ENCODE assay signal across 19 cellular contexts in genomic region chr1:8678688-8679410, GRCh38.
A peak's percentile ranks its signal among the peaks of the same experiment; 100 is the strongest.
DNase-seq lines count a peak whose midpoint lies in the region; ATAC-seq and TF ChIP-seq lines count a peak whose summit lies in the region.
"Had no signal": no experiment of that assay in that cellular context is flagged by ENCODE, and none has a peak within 500 bp of the region (broad histone marks: within the 10 kb centered on the region; RNA-seq: fewer than 3 reads in every experiment).

No MANE protein-coding gene starts in this region.

- DNase-seq in EH (ENCODE audit: low read depth) (peak; percentile 14), Panc1 (ENCODE audit: low read depth, low spot score) (no peak), brain microvascular endothelial cell (no peak), CD14-positive monocyte (ENCODE audit: low spot score) (no peak), mesenteric fat pad (ENCODE audit: low spot score) (no peak), AG20443 (ENCODE audit: low spot score) (no peak)
- DNase-seq: activated CD4-positive, alpha-beta memory T cell treated with anti-CD3 and anti-CD28 coated beads, Interleukin-2, amount 10 ng/mL, durations not matched to agents 7 days and 5 days; activated CD4-positive, CD25-positive, alpha-beta regulatory T cell treated with anti-CD3 and anti-CD28 coated beads, Interleukin-2, amount 50 U/mL, for 72 hours; activated gamma-delta T cell; left ventricle myocardium superior; naive thymus-derived CD8-positive, alpha-beta T cell; NCI-H1417 treated with DMSO at 0.1 percent for 48 hours; NCI-H345; NCI-H774; ovary; RPMI8226; stimulated activated CD4-positive, alpha-beta T cell treated with anti-CD3 and anti-CD28 coated beads, Interleukin-2, amount 100 ng/mL, for 48 hours had no signal

- peaks cover 9% of the 10 kb centered on the region for H3K4me1 Mint-ChIP-seq in CD14-positive monocyte

- no peaks in the 10 kb centered on the region for H3K36me3 ChIP-seq in Panc1 (ENCODE audit: control insufficient read depth, insufficient read depth, low read length)
- no peaks in the 10 kb centered on the region for H3K36me3 ChIP-seq in brain microvascular endothelial cell (replicated peaks)
- H3K36me3 ChIP-seq in parathyroid adenoma (ENCODE audit: control insufficient read depth, insufficient read depth, low read length), result no peaks in the 10 kb centered on the region
- H3K36me3 ChIP-seq: ovary, SJSA1 had no signal

- no peak overlapping the region for H3K27ac Mint-ChIP-seq in CD14-positive monocyte
- H3K27ac Mint-ChIP-seq: activated CD4-positive, alpha-beta memory T cell treated with anti-CD3 and anti-CD28 coated beads, Interleukin-2, amount 10 ng/mL, durations not matched to agents 7 days and 5 days; naive thymus-derived CD8-positive, alpha-beta T cell had no signal

- ATAC-seq in Panc1, result 0 out of 2 replicates have a peak, but pooled peaks have one; percentile 8
- ATAC-seq: naive thymus-derived CD8-positive, alpha-beta T cell had no signal

- H3K4me1 ChIP-seq in Panc1 (ENCODE audit: control insufficient read depth, insufficient read depth, low read length) (peaks cover 60% of the 10 kb centered on the region), parathyroid adenoma (peaks cover 11% of the 10 kb centered on the region)

- H3K4me2 ChIP-seq in parathyroid adenoma (ENCODE audit: low read length), result no peak overlapping the region

- intact Hi-C loops in Panc1 (cut with micrococcal nuclease; ENCODE audit: unreplicated experiment), result no loop called here
- intact Hi-C loops in CD14-positive monocyte (cut with micrococcal nuclease), result no loop called here

- in situ Hi-C loops in Panc1 (cut with HindIII; ENCODE audit: low pct_unique_long_range_greater_than_20kb, low sequenced_read_pairs) (no loop called here), brain microvascular endothelial cell (cut with HindIII; ENCODE audit: low pct_ligation_motif_present, low sequenced_read_pairs) (no loop called here)

- no peaks in the 10 kb centered on the region for H3K27me3 ChIP-seq in Panc1 (ENCODE audit: control insufficient read depth, insufficient read depth, low read length)
- H3K27me3 ChIP-seq in brain microvascular endothelial cell (replicated peaks), result no peaks in the 10 kb centered on the region
- H3K27me3 ChIP-seq in parathyroid adenoma (ENCODE audit: control insufficient read depth, insufficient read depth, low read length), result no peaks in the 10 kb centered on the region
- H3K27me3 ChIP-seq: ovary, SJSA1 had no signal

- no TSS peak for BruUV-seq in Panc1 (replicated peaks; lab: Mats Ljungman, UMichigan)

- CTCF ChIA-PET in Panc1 (lab: Charles Lee), result no interaction called here

- no peak for TF ChIP-seq CTCF in Panc1 (IDR thresholded peaks at IDR 0.05)
- TF ChIP-seq CTCF in brain microvascular endothelial cell (IDR thresholded peaks at IDR 0.05; ENCODE audit: low read depth, low read length, missing control alignments), result no peak
- no peak for TF ChIP-seq CTCF in parathyroid adenoma (IDR thresholded peaks at IDR 0.05)
- no peak for TF ChIP-seq CTCF in CD14-positive monocyte (IDR thresholded peaks at IDR 0.05)

- H3K9ac ChIP-seq in parathyroid adenoma, result no peak overlapping the region

- POLR2A ChIA-PET in Panc1 (lab: Charles Lee), result no interaction called here

- peaks cover 35% of the 10 kb centered on the region for H3K79me2 ChIP-seq in parathyroid adenoma

- H3K27me3 Mint-ChIP-seq in CD14-positive monocyte (ENCODE audit: low read depth in 3 of 3), result no peaks in the 10 kb centered on the region
- H3K27me3 Mint-ChIP-seq: activated CD4-positive, alpha-beta memory T cell treated with anti-CD3 and anti-CD28 coated beads, Interleukin-2, amount 10 ng/mL, durations not matched to agents 7 days and 5 days; naive thymus-derived CD8-positive, alpha-beta T cell had no signal

- no peak overlapping the region for H3K4me3 ChIP-seq in Panc1 (ENCODE audit: low read depth in 2 of 2, low read length in 2 of 2)
- H3K4me3 ChIP-seq in brain microvascular endothelial cell (ENCODE audit: low read depth, low read length), result no peak overlapping the region
- no peak overlapping the region for H3K4me3 ChIP-seq in parathyroid adenoma (ENCODE audit: low read depth, low read length)
- H3K4me3 ChIP-seq: ovary, SJSA1 had no signal

- H3K9me3 ChIP-seq in Panc1 (ENCODE audit: control insufficient read depth, insufficient read depth, low read depth, low read length), result no peaks in the 10 kb centered on the region
- no peaks in the 10 kb centered on the region for H3K9me3 ChIP-seq in parathyroid adenoma (ENCODE audit: control insufficient read depth, low read length)
- H3K9me3 ChIP-seq: ovary, SJSA1 had no signal

- no peaks in the 10 kb centered on the region for H3K36me3 Mint-ChIP-seq in CD14-positive monocyte

- no peak overlapping the region for H3K4me3 Mint-ChIP-seq in CD14-positive monocyte
- H3K4me3 Mint-ChIP-seq: activated CD4-positive, alpha-beta memory T cell treated with anti-CD3 and anti-CD28 coated beads, Interleukin-2, amount 10 ng/mL, durations not matched to agents 7 days and 5 days; naive thymus-derived CD8-positive, alpha-beta T cell had no signal

- H3K27ac ChIP-seq in Panc1 (ENCODE audit: low read length) (no peak overlapping the region), brain microvascular endothelial cell (peak overlapping the region; percentile 55), parathyroid adenoma (peak overlapping the region; percentile 5)
- H3K27ac ChIP-seq: ovary, SJSA1 had no signal

- H2AFZ ChIP-seq in parathyroid adenoma, result no peak overlapping the region

- H3K9me3 Mint-ChIP-seq in CD14-positive monocyte, result no peaks in the 10 kb centered on the region
- H3K9me3 Mint-ChIP-seq: activated CD4-positive, alpha-beta memory T cell treated with anti-CD3 and anti-CD28 coated beads, Interleukin-2, amount 10 ng/mL, durations not matched to agents 7 days and 5 days; naive thymus-derived CD8-positive, alpha-beta T cell had no signal
